Comparison of ENCODE assay signal across 15 cellular contexts in genomic region chr19:49564616-49565045, GRCh38. TPM values are rescaled to one million over a fixed set of nuclear protein-coding genes. Genes with fewer than 3 reads are reported as not detected.
A peak's percentile ranks its signal among the peaks of the same experiment; 100 is the strongest.
DNase-seq lines count a peak whose midpoint lies in the region; ATAC-seq, FAIRE-seq and TF ChIP-seq lines count a peak whose summit lies in the region.
"Had no signal": no experiment of that assay in that cellular context is flagged by ENCODE, and none has a peak within 500 bp of the region (broad histone marks: within the 10 kb centered on the region; RNA-seq: fewer than 3 reads in every experiment).

No MANE protein-coding gene starts in this region.

- H3K9me3 ChIP-seq in H1 (ENCODE audit: insufficient read depth in 2 of 2, low read depth in 1 of 2, low read length in 1 of 2): no peaks in the 10 kb centered on the region
- H3K9me3 ChIP-seq: heart left ventricle, upper lobe of left lung had no signal

- peak overlapping the region; percentile 95 for H3K27ac Mint-ChIP-seq in activated CD4-positive, alpha-beta T cell treated with anti-CD3 and anti-CD28 coated beads for 36 hours
- peak overlapping the region; percentile 42 for H3K27ac Mint-ChIP-seq in stimulated activated memory B cell treated with anti-CD40 and anti-IgM and Interleukin-4, amounts not matched to agents 10 μg/mL and 1 μg/mL and 100 μg/mL, for 72 hours

- TF ChIP-seq EP300 in H1 (IDR thresholded peaks at IDR 0.05; ENCODE audit: borderline replicate concordance in 1 of 2, low read depth in 2 of 2, low read length in 2 of 2): no peak

- H3K27ac ChIP-seq in H1 (ENCODE audit: low read depth, low read length): no peak overlapping the region
- H3K27ac ChIP-seq: epithelial cell of prostate, upper lobe of left lung had no signal

- peaks cover 0 to 7% of the 10 kb centered on the region in 2 experiments for H4K20me1 ChIP-seq in H1 (replicated peaks in 1 of 2; ENCODE audit: control insufficient read depth in 1 of 2, insufficient read depth in 2 of 2, low read length in 2 of 2)

- peaks cover 0 to 31% of the 10 kb centered on the region in 2 experiments; a peak in 3 of 4 replicates for H3K79me2 ChIP-seq in H1 (ENCODE audit: control insufficient read depth in 1 of 2, insufficient read depth in 2 of 2, low read length in 2 of 2)

- no peak overlapping the region for H2BK12ac ChIP-seq in H1 (ENCODE audit: low read depth, low read length)

- no peak overlapping the region for H3K4me2 ChIP-seq in H1 (ENCODE audit: insufficient read depth in 1 of 2, low read depth in 2 of 2, low read length in 2 of 2)

- H3K36me3 Mint-ChIP-seq in activated CD4-positive, alpha-beta T cell treated with anti-CD3 and anti-CD28 coated beads for 36 hours (ENCODE audit: low read depth): peaks cover 34% of the 10 kb centered on the region
- H3K36me3 Mint-ChIP-seq in stimulated activated memory B cell treated with anti-CD40 and anti-IgM and Interleukin-4, amounts not matched to agents 10 μg/mL and 1 μg/mL and 100 μg/mL, for 72 hours: peaks cover 5% of the 10 kb centered on the region

- H2BK5ac ChIP-seq in H1 (ENCODE audit: low read depth, low read length): no peak overlapping the region

- intact Hi-C loops in activated CD4-positive, alpha-beta T cell treated with anti-CD3 and anti-CD28 coated beads for 36 hours (cut with DNase I, micrococcal nuclease): loop anchor here (1.0 to 10.0 kb wide), 3 partner anchors 10 to 690 kb away; partner anchors contain the start of genes PPP1R15A (in 1 of the 2) and PRR12 (in 1 of the 2)

- no peak overlapping the region for H3K4ac ChIP-seq in H1 (replicated peaks; ENCODE audit: insufficient read length, low read depth, low read length)

- TF ChIP-seq RAD21 in H1 (IDR thresholded peaks at IDR 0.05 in 1 of 2, conservative IDR thresholded peaks at IDR 0.05 in 1 of 2; ENCODE audit: low read depth in 2 of 2, low read length in 2 of 2): no peak

- 94% methylated on average over 6 of the region's 6 CpGs; no CpG with 5 or more reads in 1 of the 2 experiments for WGBS in H1 (ENCODE audit: extremely low coverage in 1 of 2, insufficient coverage in 1 of 2, insufficient read length in 1 of 2, insufficient replicate concordance in 2 of 2, low coverage in 1 of 2, low lambda C conversion rate in 2 of 2, missing lambda C conversion rate in 1 of 2), 2 experiments

- peak; percentile 83 for ATAC-seq in activated CD4-positive, alpha-beta T cell treated with anti-CD3 and anti-CD28 coated beads for 36 hours
- ATAC-seq in stimulated activated memory B cell treated with anti-CD40 and anti-IgM and Interleukin-4, amounts not matched to agents 10 μg/mL and 1 μg/mL and 100 μg/mL, for 72 hours: no peak
- ATAC-seq: PC-3 had no signal

- no peaks in the 10 kb centered on the region for H3K27me3 ChIP-seq in H1 (replicated peaks in 1 of 4; ENCODE audit: control insufficient read depth in 3 of 4, extremely low read depth in 1 of 4, insufficient read depth in 3 of 4, low read length in 3 of 4)
- H3K27me3 ChIP-seq: heart left ventricle, upper lobe of left lung had no signal

- H2AK5ac ChIP-seq in H1 (ENCODE audit: low read depth, low read length): 0 out of 2 replicates have a peak overlapping the region, but pooled peaks have one; percentile 48

- CTCF ChIA-PET in activated CD4-positive, alpha-beta T cell treated with anti-CD3 and anti-CD28 coated beads for 36 hours (lab: Charles Lee): interaction anchor here (0.9 to 12.0 kb wide), 7 partner anchors 14 to 152 kb away, joined by 3 to 161 read pairs (median 4); partner anchors contain the start of gene SCAF1
- CTCF ChIA-PET in H1 (lab: Charles Lee; ENCODE audit: partially characterized antibody): interaction anchor here (0.7 to 1.7 kb wide), 6 partner anchors 10 to 126 kb away, joined by 3 to 6 read pairs (median 4); no protein-coding TSS in a partner anchor

- TF ChIP-seq CTCF in H1 (IDR thresholded peaks at IDR 0.05; ENCODE audit: control extremely low read depth in 1 of 3, insufficient read depth in 1 of 3, low read depth in 1 of 3, low read length in 3 of 3): no peak

- H3K23me2 ChIP-seq in H1 (ENCODE audit: low read depth, low read length): no peaks in the 10 kb centered on the region

- H2BK15ac ChIP-seq in H1 (ENCODE audit: low read length): no peak overlapping the region

- H3K56ac ChIP-seq in H1 (replicated peaks; ENCODE audit: insufficient read length, low read depth, low read length): no peak overlapping the region

- no peak overlapping the region for H4K5ac ChIP-seq in H1 (ENCODE audit: insufficient read length, low read depth, low read length)

- POLR2A ChIA-PET in activated CD4-positive, alpha-beta T cell treated with anti-CD3 and anti-CD28 coated beads for 36 hours (lab: Charles Lee): interaction anchor here (0.6 to 1.5 kb wide), 5 partner anchors 10 to 37 kb away, joined by 3 to 7 read pairs (median 4); partner anchors contain the start of gene RCN3
- POLR2A ChIA-PET in H1 (lab: Charles Lee; ENCODE audit: partially characterized antibody): interaction anchor here (1.3 kb wide), 1 partner anchor 16 kb away, joined by 3 read pairs; no protein-coding TSS in a partner anchor

- H4K8ac ChIP-seq in H1 (ENCODE audit: extremely low read depth, insufficient read depth, low read length): no peak overlapping the region

- no peaks in the 10 kb centered on the region for H3K27me3 Mint-ChIP-seq in activated CD4-positive, alpha-beta T cell treated with anti-CD3 and anti-CD28 coated beads for 36 hours
- H3K27me3 Mint-ChIP-seq in stimulated activated memory B cell treated with anti-CD40 and anti-IgM and Interleukin-4, amounts not matched to agents 10 μg/mL and 1 μg/mL and 100 μg/mL, for 72 hours: no peaks in the 10 kb centered on the region

- H3K4me3 Mint-ChIP-seq in activated CD4-positive, alpha-beta T cell treated with anti-CD3 and anti-CD28 coated beads for 36 hours: peak overlapping the region; percentile 24
- H3K4me3 Mint-ChIP-seq in stimulated activated memory B cell treated with anti-CD40 and anti-IgM and Interleukin-4, amounts not matched to agents 10 μg/mL and 1 μg/mL and 100 μg/mL, for 72 hours: no peak overlapping the region
- H3K4me3 Mint-ChIP-seq: neural crest cell had no signal

- H3K4me1 ChIP-seq in H1 (replicated peaks in 1 of 4; ENCODE audit: control insufficient read depth in 3 of 4, insufficient read depth in 4 of 4, low read length in 3 of 4): peaks cover 0 to 7% (median 2%) of the 10 kb centered on the region in 4 experiments; a peak in 2 of 7 replicates

- no peak overlapping the region; a peak in 1 of 7 replicates for H3K9ac ChIP-seq in H1 (replicated peaks in 1 of 4; ENCODE audit: extremely low read depth in 1 of 4, low read depth in 3 of 4, low read length in 3 of 4)

- no peak overlapping the region for H4K91ac ChIP-seq in H1 (replicated peaks; ENCODE audit: insufficient read length, low read length)

- H3K23ac ChIP-seq in H1 (ENCODE audit: insufficient read length): no peak overlapping the region

- H2BK20ac ChIP-seq in H1 (ENCODE audit: low read length): no peak overlapping the region

- H2BK120ac ChIP-seq in H1 (replicated peaks; ENCODE audit: low read depth, low read length): no peak overlapping the region

- no peaks in the 10 kb centered on the region for H3K9me3 Mint-ChIP-seq in activated CD4-positive, alpha-beta T cell treated with anti-CD3 and anti-CD28 coated beads for 36 hours (ENCODE audit: low read depth)
- H3K9me3 Mint-ChIP-seq in stimulated activated memory B cell treated with anti-CD40 and anti-IgM and Interleukin-4, amounts not matched to agents 10 μg/mL and 1 μg/mL and 100 μg/mL, for 72 hours: no peaks in the 10 kb centered on the region
- H3K9me3 Mint-ChIP-seq: neural crest cell had no signal

- TF ChIP-seq POLR2A in H1 (IDR thresholded peaks at IDR 0.05; ENCODE audit: control extremely low read depth in 1 of 2, low read depth in 2 of 2, low read length in 2 of 2): no peak

- H3K4me3 ChIP-seq in H1 (ENCODE audit: extremely low read depth in 1 of 4, insufficient read depth in 2 of 4, low read depth in 3 of 4, low read length in 4 of 4): no peak overlapping the region
- H3K4me3 ChIP-seq: heart left ventricle, upper lobe of left lung had no signal

- peak; percentile 80 for DNase-seq in activated CD4-positive, alpha-beta T cell treated with anti-CD3 and anti-CD28 coated beads for 36 hours
- no peak for DNase-seq in activated CD4-positive, alpha-beta T cell treated with anti-CD3 and anti-CD28 coated beads for 1 hour
- DNase-seq in activated CD8-positive, alpha-beta memory T cell treated with anti-CD3 and anti-CD28 coated beads, Interleukin-2, amount 50 U/mL, for 4 hours: peak; percentile 42
- DNase-seq in H1 (ENCODE audit: low read depth in 1 of 2, low spot score in 2 of 2) (no peak), middle frontal gyrus (ENCODE audit: extremely low spot score, low spot score) (no peak), NCI-H2107 (lab: John Stamatoyannopoulos, UW) (no peak), SKM-1 treated with dmso at 0.1 percent for 144 hours (lab: John Stamatoyannopoulos, UW; ENCODE audit: unreplicated experiment) (no peak)
- DNase-seq: 8988T, NCI-H226, PC-3 had no signal

- no peak overlapping the region for H3K14ac ChIP-seq in H1 (ENCODE audit: insufficient read length)

- H2AFZ ChIP-seq in H1 (ENCODE audit: low read length): no peak overlapping the region

- no peak for FAIRE-seq in H1 (lab: Jason Lieb, UNC)

- H3K79me1 ChIP-seq in H1 (ENCODE audit: low read depth, low read length): peaks cover 2% of the 10 kb centered on the region; the same call in 1 of the 2 replicates

- H3K4me1 Mint-ChIP-seq in activated CD4-positive, alpha-beta T cell treated with anti-CD3 and anti-CD28 coated beads for 36 hours: peaks cover 83% of the 10 kb centered on the region
- H3K4me1 Mint-ChIP-seq in stimulated activated memory B cell treated with anti-CD40 and anti-IgM and Interleukin-4, amounts not matched to agents 10 μg/mL and 1 μg/mL and 100 μg/mL, for 72 hours: peaks cover 50% of the 10 kb centered on the region
- H3K4me1 Mint-ChIP-seq: neural crest cell had no signal

- H3K18ac ChIP-seq in H1 (ENCODE audit: extremely low read depth, low read length): no peak overlapping the region

- peaks cover 0 to 6% (median 1%) of the 10 kb centered on the region in 4 experiments; a peak in 4 of 8 replicates for H3K36me3 ChIP-seq in H1 (ENCODE audit: control insufficient read depth in 2 of 4, insufficient read depth in 4 of 4, low read length in 3 of 4)

RNA-seq across cellular contexts. Expression of gene NOSIP, which starts 15.7 kb away (rescaled TPM):
- 10 to 100 TPM; 71.4 to 73.1 TPM for total RNA-seq in activated CD4-positive, alpha-beta T cell treated with anti-CD3 and anti-CD28 coated beads for 36 hours
- 85.1 and 93.8 TPM in 2 replicates for total RNA-seq in H1 (2021; fragmentation: NEBNext Ultra II Directional; extraction: Animal tissue kit (Norgen Biotek cat#: 25700))
- polyA plus RNA-seq in H1 (2011; rRNA removed): 192 and 254 TPM in 2 replicates
- polyA plus RNA-seq in H1 (2011; cell fraction: cytosol; rRNA removed): 176 TPM
- polyA plus RNA-seq in H1 (2011; cell fraction: nucleus; rRNA removed): 194 TPM
- 110 to 131 TPM (median 125 TPM) in 4 replicates for polyA plus RNA-seq in H1 (2012, experiment 1 of 2)
- 159 TPM for polyA plus RNA-seq in H1 (2012, experiment 2 of 2)
- polyA plus RNA-seq in H1 (2013, experiment 1 of 2): 52.7 TPM
- 50.1 TPM for polyA plus RNA-seq in H1 (2013, experiment 2 of 2)
- 67.6 and 81.3 TPM in 2 replicates for polyA minus RNA-seq in H1 (2011; rRNA and poly(A)+ RNA removed)
- polyA minus RNA-seq in H1 (2011; cell fraction: cytosol; rRNA and poly(A)+ RNA removed): 69.6 TPM
- polyA minus RNA-seq in H1 (2011; cell fraction: nucleus; rRNA and poly(A)+ RNA removed): 59.9 TPM

RNA-seq across cellular contexts. Expression of gene PRRG2, which starts 16.5 kb away (rescaled TPM):
- 1 to 10 TPM in 1 of 2 experiments, under 1 TPM in 1; 0.81 to 1.6 TPM for total RNA-seq in activated CD4-positive, alpha-beta T cell treated with anti-CD3 and anti-CD28 coated beads for 36 hours
- 4.1 and 5.7 TPM in 2 replicates for total RNA-seq in H1 (2021; fragmentation: NEBNext Ultra II Directional; extraction: Animal tissue kit (Norgen Biotek cat#: 25700))
- polyA plus RNA-seq in H1 (2011; rRNA removed): 5.6 and 6.3 TPM in 2 replicates
- polyA plus RNA-seq in H1 (2011; cell fraction: cytosol; rRNA removed): 6.0 TPM
- 6.0 TPM for polyA plus RNA-seq in H1 (2011; cell fraction: nucleus; rRNA removed)
- polyA plus RNA-seq in H1 (2012, experiment 1 of 2): 3.9 to 5.8 TPM (median 4.4 TPM) in 4 replicates
- 6.8 TPM for polyA plus RNA-seq in H1 (2012, experiment 2 of 2)
- 6.7 TPM for polyA plus RNA-seq in H1 (2013, experiment 1 of 2)
- polyA plus RNA-seq in H1 (2013, experiment 2 of 2): 8.3 TPM
- 2.1 and 3.6 TPM in 2 replicates for polyA minus RNA-seq in H1 (2011; rRNA and poly(A)+ RNA removed)
- polyA minus RNA-seq in H1 (2011; cell fraction: cytosol; rRNA and poly(A)+ RNA removed): 1.9 TPM
- 6.6 TPM for polyA minus RNA-seq in H1 (2011; cell fraction: nucleus; rRNA and poly(A)+ RNA removed)

RNA-seq across cellular contexts. Expression of gene PRR12, which starts 26.4 kb away (rescaled TPM):
- 10 to 100 TPM; 21.0 to 22.7 TPM for total RNA-seq in activated CD4-positive, alpha-beta T cell treated with anti-CD3 and anti-CD28 coated beads for 36 hours
- total RNA-seq in H1 (2021; fragmentation: NEBNext Ultra II Directional; extraction: Animal tissue kit (Norgen Biotek cat#: 25700)): 59.4 and 63.8 TPM in 2 replicates
- 2.5 and 4.6 TPM in 2 replicates for polyA plus RNA-seq in H1 (2011; rRNA removed)
- 1.9 TPM for polyA plus RNA-seq in H1 (2011; cell fraction: cytosol; rRNA removed)
- polyA plus RNA-seq in H1 (2011; cell fraction: nucleus; rRNA removed): 11.4 TPM
- 25.7 to 40.3 TPM (median 34.3 TPM) in 4 replicates for polyA plus RNA-seq in H1 (2012, experiment 1 of 2)
- polyA plus RNA-seq in H1 (2012, experiment 2 of 2): 22.2 TPM
- polyA plus RNA-seq in H1 (2013, experiment 1 of 2): 23.0 TPM
- 21.2 TPM for polyA plus RNA-seq in H1 (2013, experiment 2 of 2)
- 2.5 and 2.8 TPM in 2 replicates for polyA minus RNA-seq in H1 (2011; rRNA and poly(A)+ RNA removed)
- 15.9 TPM for polyA minus RNA-seq in H1 (2011; cell fraction: cytosol; rRNA and poly(A)+ RNA removed)
- 10.8 TPM for polyA minus RNA-seq in H1 (2011; cell fraction: nucleus; rRNA and poly(A)+ RNA removed)

RNA-seq across cellular contexts. Expression of gene RCN3, which starts 36.8 kb away (rescaled TPM):
- 10 to 100 TPM; 10.9 to 13.5 TPM for total RNA-seq in activated CD4-positive, alpha-beta T cell treated with anti-CD3 and anti-CD28 coated beads for 36 hours
- 18.9 and 19.5 TPM in 2 replicates for total RNA-seq in H1 (2021; fragmentation: NEBNext Ultra II Directional; extraction: Animal tissue kit (Norgen Biotek cat#: 25700))
- 5.8 and 9.4 TPM in 2 replicates for polyA plus RNA-seq in H1 (2011; rRNA removed)
- polyA plus RNA-seq in H1 (2011; cell fraction: cytosol; rRNA removed): 4.5 TPM
- 12.0 TPM for polyA plus RNA-seq in H1 (2011; cell fraction: nucleus; rRNA removed)
- polyA plus RNA-seq in H1 (2012, experiment 1 of 2): 7.5 to 13.8 TPM (median 11.7 TPM) in 4 replicates
- polyA plus RNA-seq in H1 (2012, experiment 2 of 2): 13.0 TPM
- 24.8 TPM for polyA plus RNA-seq in H1 (2013, experiment 1 of 2)
- polyA plus RNA-seq in H1 (2013, experiment 2 of 2): 27.4 TPM
- 0.69 and 0.83 TPM in 2 replicates for polyA minus RNA-seq in H1 (2011; rRNA and poly(A)+ RNA removed)
- 1.9 TPM for polyA minus RNA-seq in H1 (2011; cell fraction: cytosol; rRNA and poly(A)+ RNA removed)
- polyA minus RNA-seq in H1 (2011; cell fraction: nucleus; rRNA and poly(A)+ RNA removed): 3.3 TPM

RNA-seq across cellular contexts. Expression of gene FCGRT, which starts 52.2 kb away (rescaled TPM):
- 10 to 100 TPM; 16.3 to 18.1 TPM for total RNA-seq in activated CD4-positive, alpha-beta T cell treated with anti-CD3 and anti-CD28 coated beads for 36 hours
- total RNA-seq in H1 (2021; fragmentation: NEBNext Ultra II Directional; extraction: Animal tissue kit (Norgen Biotek cat#: 25700)): 43.4 and 46.5 TPM in 2 replicates
- 41.2 and 66.7 TPM in 2 replicates for polyA plus RNA-seq in H1 (2011; rRNA removed)
- polyA plus RNA-seq in H1 (2011; cell fraction: cytosol; rRNA removed): 29.0 TPM
- 104 TPM for polyA plus RNA-seq in H1 (2011; cell fraction: nucleus; rRNA removed)
- 31.3 to 51.7 TPM (median 47.2 TPM) in 4 replicates for polyA plus RNA-seq in H1 (2012, experiment 1 of 2)
- polyA plus RNA-seq in H1 (2012, experiment 2 of 2): 38.5 TPM
- 52.8 TPM for polyA plus RNA-seq in H1 (2013, experiment 1 of 2)
- 53.7 TPM for polyA plus RNA-seq in H1 (2013, experiment 2 of 2)
- 12.9 and 13.9 TPM in 2 replicates for polyA minus RNA-seq in H1 (2011; rRNA and poly(A)+ RNA removed)
- 15.7 TPM for polyA minus RNA-seq in H1 (2011; cell fraction: cytosol; rRNA and poly(A)+ RNA removed)
- polyA minus RNA-seq in H1 (2011; cell fraction: nucleus; rRNA and poly(A)+ RNA removed): 12.3 TPM

Comparison
In these comparisons a context has a peak if more than half of its experiments do, and no peak if none do; other contexts are left out.
1. DNase-seq: peak in activated CD4-positive, alpha-beta T cell treated with anti-CD3 and anti-CD28 coated beads for 36 hours (single experiment) and activated CD8-positive, alpha-beta memory T cell treated with anti-CD3 and anti-CD28 coated beads, Interleukin-2, amount 50 U/mL, for 4 hours (single experiment); none in activated CD4-positive, alpha-beta T cell treated with anti-CD3 and anti-CD28 coated beads for 1 hour (single experiment), H1 (0 of 2), middle frontal gyrus (single experiment), NCI-H2107 (single experiment) and SKM-1 treated with dmso at 0.1 percent for 144 hours (single experiment).